Comparison of ENCODE assay signal across 1 cellular context in the genomic region with DNA sequence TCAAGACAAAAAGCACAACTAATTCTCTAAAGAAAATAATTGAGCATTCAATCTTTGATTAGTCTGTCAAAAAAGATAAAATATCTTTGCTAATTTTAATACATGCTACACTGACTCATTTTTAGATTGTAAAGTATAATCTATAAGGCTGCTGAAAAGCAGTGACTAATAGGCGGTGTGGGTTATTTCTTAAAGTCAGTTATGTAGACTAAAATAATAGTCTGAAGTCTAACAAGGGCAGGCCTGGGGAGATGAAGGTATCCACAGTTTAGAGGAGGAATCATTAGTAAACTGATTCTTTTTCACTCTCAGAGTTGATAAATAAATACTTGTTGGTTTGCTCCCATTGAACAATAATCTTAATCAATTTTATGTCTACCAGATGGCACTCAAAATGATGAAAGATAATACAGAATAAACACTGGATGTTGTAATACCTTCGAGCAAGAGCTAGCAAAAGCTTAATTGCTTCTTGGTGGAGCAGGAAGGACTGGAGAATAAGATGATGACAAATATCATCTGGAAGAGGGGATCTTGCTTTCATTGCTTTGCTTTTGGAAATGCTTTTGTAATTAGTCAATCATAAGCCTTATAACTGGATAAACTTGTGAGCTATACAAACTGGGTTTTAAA.
TF ChIP-seq lines count a peak whose summit lies in the region.

No MANE protein-coding gene starts in this region.

TF ChIP-seq in IMR-90, 13 proteins besides CTCF, POLR2A, EP300 and RAD21 (continued from another document):
- no peak for TF ChIP-seq BHLHE40 (IDR thresholded peaks at IDR 0.05; ENCODE audit: low read depth, low read length)
